15 cellular contexts compared by ENCODE assay signal in genomic region chr3:133643611-133644010, GRCh38. TPM values are rescaled to one million over a fixed set of nuclear protein-coding genes. Genes with fewer than 3 reads are reported as not detected.
DNase-seq lines count a peak whose midpoint lies in the region; ATAC-seq and TF ChIP-seq lines count a peak whose summit lies in the region.
"Had no signal": no experiment of that assay in that cellular context is flagged by ENCODE, and none has a peak within 500 bp of the region (broad histone marks: within the 10 kb centered on the region; RNA-seq: fewer than 3 reads in every experiment).

No MANE protein-coding gene starts in this region.

- H3K4me3 ChIP-seq in choroid plexus epithelial cell (ENCODE audit: low read depth, low read length) = no peak overlapping the region
- H3K4me3 ChIP-seq: BLaER1, K562 had no signal

- TF ChIP-seq CTCF in HFFc6 (IDR thresholded peaks at IDR 0.05) = no peak
- TF ChIP-seq CTCF in choroid plexus epithelial cell (conservative IDR thresholded peaks at IDR 0.05; ENCODE audit: low read depth, low read length) = no peak
- TF ChIP-seq CTCF in osteocyte (IDR thresholded peaks at IDR 0.05) = no peak

- H3K36me3 Mint-ChIP-seq in HFFc6 (ENCODE audit: low read depth) (peaks cover 48% of the 10 kb centered on the region), osteocyte (ENCODE audit: unreplicated experiment) (peaks cover 46% of the 10 kb centered on the region)
- peaks cover 70% of the 10 kb centered on the region for H3K36me3 Mint-ChIP-seq in activated CD8-positive, alpha-beta memory T cell treated with anti-CD3 and anti-CD28 coated beads, Interleukin-2, amount 10 ng/mL, durations not matched to agents 7 days and 5 days

- H3K27ac Mint-ChIP-seq in HFFc6 (peak overlapping the region; percentile 29; the same call in 1 of the 2 replicates), osteocyte (ENCODE audit: unreplicated experiment) (peak overlapping the region; percentile 38)
- no peak overlapping the region for H3K27ac Mint-ChIP-seq in activated CD8-positive, alpha-beta memory T cell treated with anti-CD3 and anti-CD28 coated beads, Interleukin-2, amount 10 ng/mL, durations not matched to agents 7 days and 5 days
- H3K27ac Mint-ChIP-seq: CD4-positive, CD25-positive, alpha-beta regulatory T cell had no signal

- DNase-seq in EH (ENCODE audit: low read depth) (peak; percentile 58), HFFc6 (no peak), choroid plexus epithelial cell (ENCODE audit: low read depth) (peak; percentile 50), osteocyte (ENCODE audit: extremely low spot score, unreplicated experiment) (no peak), NCI-H526 (lab: John Stamatoyannopoulos, UW) (no peak), foreskin melanocyte (no peak), NOMO-1 (lab: John Stamatoyannopoulos, UW; ENCODE audit: unreplicated experiment in 2 of 2) (no peak)
- DNase-seq in activated CD8-positive, alpha-beta memory T cell treated with anti-CD3 and anti-CD28 coated beads, Interleukin-2, amount 10 ng/mL, durations not matched to agents 7 days and 5 days = no peak
- DNase-seq: AML-193; Calu3; CD4-positive, CD25-positive, alpha-beta regulatory T cell; DMS 273 treated with DMSO at 0.1 percent for 48 hours; HCEC 1CT had no signal

- H3K27me3 Mint-ChIP-seq in HFFc6 (ENCODE audit: insufficient read depth) = no peaks in the 10 kb centered on the region; the same call in 1 of the 2 replicates
- H3K27me3 Mint-ChIP-seq in osteocyte (ENCODE audit: unreplicated experiment) = no peaks in the 10 kb centered on the region
- H3K27me3 Mint-ChIP-seq in activated CD8-positive, alpha-beta memory T cell treated with anti-CD3 and anti-CD28 coated beads, Interleukin-2, amount 10 ng/mL, durations not matched to agents 7 days and 5 days = no peaks in the 10 kb centered on the region
- H3K27me3 Mint-ChIP-seq: CD4-positive, CD25-positive, alpha-beta regulatory T cell had no signal

- CTCF ChIA-PET in activated CD8-positive, alpha-beta memory T cell treated with anti-CD3 and anti-CD28 coated beads, Interleukin-2, amount 10 ng/mL, durations not matched to agents 7 days and 5 days (lab: Charles Lee) = no interaction called here

- no peak for ATAC-seq in activated CD8-positive, alpha-beta memory T cell treated with anti-CD3 and anti-CD28 coated beads, Interleukin-2, amount 10 ng/mL, durations not matched to agents 7 days and 5 days
- ATAC-seq: K562 had no signal

- peaks cover 29% of the 10 kb centered on the region for H3K4me1 Mint-ChIP-seq in HFFc6 (ENCODE audit: low read depth)
- peaks cover 35% of the 10 kb centered on the region for H3K4me1 Mint-ChIP-seq in osteocyte (ENCODE audit: unreplicated experiment)
- peaks cover 12% of the 10 kb centered on the region for H3K4me1 Mint-ChIP-seq in activated CD8-positive, alpha-beta memory T cell treated with anti-CD3 and anti-CD28 coated beads, Interleukin-2, amount 10 ng/mL, durations not matched to agents 7 days and 5 days

- no peaks in the 10 kb centered on the region; the same call in 1 of the 2 replicates for H3K9me3 Mint-ChIP-seq in HFFc6
- H3K9me3 Mint-ChIP-seq in osteocyte (ENCODE audit: unreplicated experiment) = no peaks in the 10 kb centered on the region
- H3K9me3 Mint-ChIP-seq in activated CD8-positive, alpha-beta memory T cell treated with anti-CD3 and anti-CD28 coated beads, Interleukin-2, amount 10 ng/mL, durations not matched to agents 7 days and 5 days (ENCODE audit: low read depth) = no peaks in the 10 kb centered on the region

- H3K4me3 Mint-ChIP-seq in HFFc6 = no peak overlapping the region
- no peak overlapping the region for H3K4me3 Mint-ChIP-seq in osteocyte (ENCODE audit: unreplicated experiment)
- H3K4me3 Mint-ChIP-seq in activated CD8-positive, alpha-beta memory T cell treated with anti-CD3 and anti-CD28 coated beads, Interleukin-2, amount 10 ng/mL, durations not matched to agents 7 days and 5 days = no peak overlapping the region
- H3K4me3 Mint-ChIP-seq: CD4-positive, CD25-positive, alpha-beta regulatory T cell had no signal

RNA-seq across cellular contexts. Expression of gene TOPBP1, which starts 18.1 kb away (rescaled TPM):
- total RNA-seq in HFFc6 (2021; fragmentation: NEBNext Ultra II Directional; extraction: Animal tissue kit (Norgen Biotek cat#: 25700)) = 10 to 100 TPM; 14.5 to 24.7 (median 22.7) TPM
- total RNA-seq in osteocyte = 22.3 and 22.8 TPM in 2 replicates
- 100 to 1,000 TPM; 103 to 108 TPM for total RNA-seq in activated CD8-positive, alpha-beta memory T cell treated with anti-CD3 and anti-CD28 coated beads, Interleukin-2, amount 10 ng/mL, durations not matched to agents 7 days and 5 days

Comparison
In these comparisons a context has a peak if more than half of its experiments do, and no peak if none do; other contexts are left out.
1. DNase-seq: peak in EH (single experiment) and choroid plexus epithelial cell (single experiment); none in HFFc6 (single experiment), osteocyte (single experiment), NCI-H526 (0 of 2), activated CD8-positive, alpha-beta memory T cell treated with anti-CD3 and anti-CD28 coated beads, Interleukin-2, amount 10 ng/mL, durations not matched to agents 7 days and 5 days (single experiment), foreskin melanocyte (single experiment) and NOMO-1 (0 of 2).